ENCODE assay signal across 12 cellular contexts in the genomic region with DNA sequence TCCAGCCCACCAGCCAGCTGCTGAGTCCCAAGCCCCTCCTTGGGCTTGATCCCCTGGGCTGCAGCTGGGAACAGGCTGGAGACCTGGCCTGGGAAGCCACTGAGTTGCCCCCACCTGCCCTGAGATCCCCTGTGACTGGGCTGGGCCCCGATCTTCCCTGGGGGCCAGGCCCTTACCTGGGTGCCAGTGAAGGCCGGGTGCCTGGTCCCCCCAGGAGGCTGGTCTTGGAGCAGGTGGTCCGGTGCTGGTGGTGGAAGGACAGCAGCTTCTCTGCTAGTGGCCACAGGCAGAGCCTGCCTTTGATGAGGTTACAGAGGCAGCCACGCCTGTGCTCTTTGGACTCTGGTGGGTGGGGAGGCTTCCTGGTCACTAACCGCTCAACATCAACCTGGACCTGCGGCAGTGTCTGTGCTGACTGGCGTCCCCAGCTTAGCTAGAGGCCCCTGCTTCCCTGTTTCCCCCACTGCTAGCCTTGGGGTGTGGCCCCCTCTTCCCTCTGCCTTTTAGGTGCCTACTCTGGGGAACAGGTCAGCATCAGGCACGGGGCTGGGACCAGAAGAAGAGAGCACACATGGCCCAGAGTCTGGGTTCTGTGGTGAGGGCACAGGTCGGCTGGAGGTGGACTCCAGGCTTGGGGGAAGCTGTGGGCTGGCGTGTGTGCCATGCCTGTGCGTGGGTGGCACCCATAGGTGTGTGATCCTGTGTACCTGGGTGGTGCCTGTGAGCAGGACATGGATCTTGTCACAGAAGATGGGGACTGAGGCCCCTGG. TPM values are rescaled to one million over a fixed set of nuclear protein-coding genes. Genes with fewer than 3 reads are reported as not detected.
A peak's percentile ranks its signal among the peaks of the same experiment; 100 is the strongest.
DNase-seq lines count a peak whose midpoint lies in the region; FAIRE-seq and TF ChIP-seq lines count a peak whose summit lies in the region.
"Had no signal": no experiment of that assay in that cellular context is flagged by ENCODE, and none has a peak within 500 bp of the region (broad histone marks: within the 10 kb centered on the region; RNA-seq: fewer than 3 reads in every experiment).

TSS of gene EPS8L3 (minus strand) at position 278 of the 770 bp plus-strand sequence. CDS start 2,174 bp downstream, outside the sequence.

- no peaks in the 10 kb centered on the region for H3K27me3 ChIP-seq in SJSA1 (replicated peaks)
- no peaks in the 10 kb centered on the region for H3K27me3 ChIP-seq in HAP-1 (ENCODE audit: low read depth)

- H3K9ac ChIP-seq in kidney (ENCODE audit: low read length in 2 of 2), result no peak within 1 kb of the TSS

- no peak for TF ChIP-seq CTCF in Calu3 (IDR thresholded peaks at IDR 0.05; ENCODE audit: unreplicated experiment)
- no peak for TF ChIP-seq CTCF in kidney (IDR thresholded peaks at IDR 0.05; ENCODE audit: borderline replicate concordance, extremely low read depth, insufficient read depth)
- no peak for TF ChIP-seq CTCF in progenitor cell of endocrine pancreas (IDR thresholded peaks at IDR 0.05; ENCODE audit: unreplicated experiment)

- H3K27me3 Mint-ChIP-seq in Calu3 (ENCODE audit: unreplicated experiment), result no peaks in the 10 kb centered on the region
- no peaks in the 10 kb centered on the region for H3K27me3 Mint-ChIP-seq in progenitor cell of endocrine pancreas

- H3K9me3 Mint-ChIP-seq in Calu3 (ENCODE audit: low read depth, unreplicated experiment) (no peaks in the 10 kb centered on the region), progenitor cell of endocrine pancreas (ENCODE audit: low read depth) (no peaks in the 10 kb centered on the region)
- H3K9me3 Mint-ChIP-seq: nephron had no signal

- H3K36me3 ChIP-seq in SJSA1, result no peaks in the 10 kb centered on the region
- no peaks in the 10 kb centered on the region for H3K36me3 ChIP-seq in kidney (ENCODE audit: control insufficient read depth in 1 of 2, insufficient read depth in 2 of 2, low read length in 2 of 2)
- H3K36me3 ChIP-seq in HAP-1 (replicated peaks), result no peaks in the 10 kb centered on the region

- FAIRE-seq in kidney (lab: Jason Lieb, UNC), result no peak
- FAIRE-seq: endometrium had no signal

- H3K4me1 ChIP-seq in SJSA1 (replicated peaks) (peaks cover 14% of the 10 kb centered on the region), kidney (ENCODE audit: control insufficient read depth in 1 of 2, insufficient read depth in 1 of 2, low read depth in 1 of 2, low read length in 2 of 2) (peaks cover 0 to 6% of the 10 kb centered on the region in 2 donors), HAP-1 (no peaks in the 10 kb centered on the region)

- intact Hi-C loops in Calu3 (cut with micrococcal nuclease; ENCODE audit: unreplicated experiment), result no loop called here
- intact Hi-C loops in kidney (cut with DNase I), result no loop called here

- peak within 1 kb of the TSS; percentile 72 for H3K4me3 Mint-ChIP-seq in Calu3 (ENCODE audit: low read depth, unreplicated experiment)
- H3K4me3 Mint-ChIP-seq in progenitor cell of endocrine pancreas (ENCODE audit: low read depth), result no peak within 1 kb of the TSS
- H3K4me3 Mint-ChIP-seq: nephron had no signal

- H3K4me3 ChIP-seq in SJSA1 (no peak within 1 kb of the TSS), kidney (ENCODE audit: low read length in 2 of 2) (no peak within 1 kb of the TSS), HAP-1 (no peak within 1 kb of the TSS)

- CTCF ChIA-PET in Calu3 (lab: Charles Lee), result no interaction called here

- H3K27ac ChIP-seq in SJSA1, result peak within 1 kb of the TSS; percentile 84
- no peak within 1 kb of the TSS for H3K27ac ChIP-seq in kidney (ENCODE audit: low read depth in 2 of 2, low read length in 2 of 2)

- no TSS peak for BruUV-seq in Calu3 (replicated peaks; lab: Mats Ljungman, UMichigan)

- H3K27ac Mint-ChIP-seq in Calu3 (ENCODE audit: unreplicated experiment) (peak within 1 kb of the TSS; percentile 82), progenitor cell of endocrine pancreas (peak within 1 kb of the TSS; percentile 43)

- in situ Hi-C loops in HAP-1 (cut with MboI; ENCODE audit: low sequenced_read_pairs), result no loop called here

- DNase-seq in Calu3 (peak; percentile 69), SJSA1 (ENCODE audit: low read depth in 1 of 2, low spot score in 2 of 2) (peak in 1 of 2 experiments; percentile 36), kidney (peak; percentile 62), progenitor cell of endocrine pancreas (ENCODE audit: low spot score, unreplicated experiment) (no peak), HAP-1 (ENCODE audit: low spot score in 2 of 2) (no peak), SKM-1 treated with dmso at 0.1 percent for 144 hours (lab: John Stamatoyannopoulos, UW; ENCODE audit: unreplicated experiment) (no peak), COLO829 (ENCODE audit: low spot score) (no peak)
- DNase-seq: DMS53; NCI-H2029; stimulated activated CD4-positive, alpha-beta T cell treated with anti-CD3 and anti-CD28 coated beads, Interleukin-4, amount 100 ng/mL, for 1 hour had no signal

- H3K36me3 Mint-ChIP-seq in Calu3 (ENCODE audit: insufficient read depth, unreplicated experiment), result peaks cover 22% of the 10 kb centered on the region
- H3K36me3 Mint-ChIP-seq in progenitor cell of endocrine pancreas (ENCODE audit: insufficient read depth), result no peaks in the 10 kb centered on the region

- H3K4me1 Mint-ChIP-seq in Calu3 (ENCODE audit: low read depth, unreplicated experiment) (peaks cover 20% of the 10 kb centered on the region), progenitor cell of endocrine pancreas (ENCODE audit: low read depth) (peaks cover 11% of the 10 kb centered on the region)
- H3K4me1 Mint-ChIP-seq: nephron had no signal

- H3K9me3 ChIP-seq in SJSA1 (replicated peaks), result no peaks in the 10 kb centered on the region
- no peaks in the 10 kb centered on the region for H3K9me3 ChIP-seq in kidney (ENCODE audit: control insufficient read depth in 1 of 2, low read length in 2 of 2)
- H3K9me3 ChIP-seq in HAP-1, result no peaks in the 10 kb centered on the region

RNA-seq across cellular contexts. Expression of gene EPS8L3, which starts in this region (rescaled TPM):
- total RNA-seq in Calu3 (2022), result 46.6 and 68.6 TPM in 2 replicates
- total RNA-seq in SJSA1 (2014; rRNA removed; shearing (Covaris generic)), result not detected in 2 replicates
- total RNA-seq in kidney, result 1.8 TPM
- not detected for polyA plus RNA-seq in kidney (ENCODE audit: insufficient read depth, low read depth, low replicate concordance)
- total RNA-seq in progenitor cell of endocrine pancreas, result 9.5 and 14.2 TPM in 2 replicates

Comparison
In these comparisons a context has a peak if more than half of its experiments do, and no peak if none do; other contexts are left out.
1. DNase-seq: peak in Calu3 (single experiment) and kidney (single experiment); none in progenitor cell of endocrine pancreas (single experiment), HAP-1 (0 of 2), SKM-1 treated with dmso at 0.1 percent for 144 hours (single experiment) and COLO829 (single experiment).